Comparison of ENCODE assay signal across 7 cellular contexts in genomic region chr10:30522661-30523078, GRCh38.
DNase-seq lines count a peak whose midpoint lies in the region; ATAC-seq, FAIRE-seq and TF ChIP-seq lines count a peak whose summit lies in the region.
"Not testable (repeated sequence)": the region's sequence is repeated elsewhere in the genome, so short reads cannot be mapped to it uniquely, and the experiment has no call there.

No MANE protein-coding gene starts in this region.

- DNase-seq in Calu3 = peak; percentile 80
- peak; percentile 0 for DNase-seq in NCI-H82 (lab: John Stamatoyannopoulos, UW)
- DNase-seq in K562 (ENCODE audit: extremely low read depth in 1 of 4, low spot score in 3 of 4) = not testable (repeated sequence)
- DNase-seq in epithelial cell of esophagus (ENCODE audit: low read depth) = peak; percentile 72
- DNase-seq in progenitor cell of endocrine pancreas (ENCODE audit: low spot score, unreplicated experiment) = peak; percentile 37

- WGBS in K562 (ENCODE audit: insufficient coverage, low coverage, missing lambda C conversion rate) = 33% methylated on average over 8 of the region's 8 CpGs
- WGBS in liver = 24% methylated on average over 8 of the region's 8 CpGs

- FAIRE-seq in K562 (lab: Jason Lieb, UNC) = not testable (repeated sequence)

- ATAC-seq in K562 = not testable (repeated sequence)

- H3K9ac ChIP-seq in K562 (ENCODE audit: insufficient read depth in 1 of 2, low read depth in 2 of 2, low read length in 2 of 2); liver (ENCODE audit: low read depth in 1 of 2, low read length in 2 of 2): not testable (repeated sequence)

- not testable (repeated sequence) for H3K4me1 ChIP-seq in K562 (replicated peaks in 1 of 2; ENCODE audit: control insufficient read depth in 2 of 2, insufficient read depth in 2 of 2, low read length in 2 of 2); liver (ENCODE audit: control insufficient read depth in 4 of 4, insufficient read depth in 4 of 4, low read length in 3 of 4)

- H2AFZ ChIP-seq in K562 (ENCODE audit: low read depth, low read length) = not testable (repeated sequence)

- H3K27ac ChIP-seq in K562 (ENCODE audit: extremely low read depth, low read depth, low read length); liver (ENCODE audit: low read depth in 1 of 2, low read length in 2 of 2): not testable (repeated sequence)

- H3K27me3 Mint-ChIP-seq in Calu3 (ENCODE audit: unreplicated experiment); IgD-negative memory B cell; progenitor cell of endocrine pancreas: not testable (repeated sequence)

- H3K27me3 ChIP-seq in K562 (ENCODE audit: control insufficient read depth in 2 of 2, insufficient read depth in 2 of 2, low read length in 2 of 2); liver (ENCODE audit: control insufficient read depth in 4 of 4, insufficient read depth in 4 of 4, low read length in 3 of 4): not testable (repeated sequence)

- not testable (repeated sequence) for H3K36me3 ChIP-seq in K562 (ENCODE audit: control insufficient read depth, insufficient read depth, low read length); liver (ENCODE audit: control insufficient read depth in 4 of 4, insufficient read depth in 3 of 4, low read depth in 1 of 4, low read length in 3 of 4)

- H3K9me3 Mint-ChIP-seq in Calu3 (ENCODE audit: low read depth, unreplicated experiment); IgD-negative memory B cell: not testable (repeated sequence)
- peaks cover 11% of the 10 kb centered on the region for H3K9me3 Mint-ChIP-seq in progenitor cell of endocrine pancreas (ENCODE audit: low read depth)

- peaks cover 11% of the 10 kb centered on the region for H3K36me3 Mint-ChIP-seq in Calu3 (ENCODE audit: insufficient read depth, unreplicated experiment)
- H3K36me3 Mint-ChIP-seq in IgD-negative memory B cell; progenitor cell of endocrine pancreas (ENCODE audit: insufficient read depth): not testable (repeated sequence)

- H3K4me1 Mint-ChIP-seq in Calu3 (ENCODE audit: low read depth, unreplicated experiment) = peaks cover 25% of the 10 kb centered on the region
- peaks cover 6 to 28% (median 10%) of the 10 kb centered on the region in 3 donors for H3K4me1 Mint-ChIP-seq in IgD-negative memory B cell
- peaks cover 23% of the 10 kb centered on the region for H3K4me1 Mint-ChIP-seq in progenitor cell of endocrine pancreas (ENCODE audit: low read depth)

- H3K27ac Mint-ChIP-seq in Calu3 (ENCODE audit: unreplicated experiment) = peak overlapping the region; percentile 78
- peak overlapping the region in 2 of 3 donors; percentile 73 to 85 for H3K27ac Mint-ChIP-seq in IgD-negative memory B cell
- peak overlapping the region; percentile 92 for H3K27ac Mint-ChIP-seq in progenitor cell of endocrine pancreas

- CTCF ChIA-PET in Calu3 (lab: Charles Lee) = interaction anchor here (0.7 kb wide), 1 partner anchor 108 kb away, joined by 3 read pairs; no protein-coding TSS in a partner anchor
- CTCF ChIA-PET in K562 (lab: Yijun Ruan, JAX; ENCODE audit: low intra/inter-chr PET ratio) = not testable (repeated sequence)

- TF ChIP-seq EP300 in K562 (IDR thresholded peaks at IDR 0.05; ENCODE audit: low read length) = not testable (repeated sequence)

- TF ChIP-seq RAD21 in K562 (CRISPR knock-in tag; conservative IDR thresholded peaks at IDR 0.05 in 1 of 2, IDR thresholded peaks at IDR 0.05 in 1 of 2); liver (IDR thresholded peaks at IDR 0.05): not testable (repeated sequence)

- in situ Hi-C loops in K562 (cut with MboI) = not testable (repeated sequence)

- H3K4me3 Mint-ChIP-seq in Calu3 (ENCODE audit: low read depth, unreplicated experiment) = not testable (repeated sequence)
- H3K4me3 Mint-ChIP-seq in IgD-negative memory B cell (peak overlapping the region in 1 of 4 donors; percentile 45), progenitor cell of endocrine pancreas (ENCODE audit: low read depth) (peak overlapping the region; percentile 12)

- not testable (repeated sequence) for TF ChIP-seq POLR2A in K562 (conservative IDR thresholded peaks at IDR 0.05)

- H4K20me1 ChIP-seq in K562 (replicated peaks; ENCODE audit: control insufficient read depth, insufficient read depth, low read length) = not testable (repeated sequence)

- not testable (repeated sequence) for H3K4me2 ChIP-seq in K562 (ENCODE audit: insufficient read depth, low read length)

- intact Hi-C loops in Calu3 (cut with micrococcal nuclease; ENCODE audit: unreplicated experiment); K562 (cut with micrococcal nuclease): not testable (repeated sequence)

- POLR2A ChIA-PET in K562 (lab: Yijun Ruan, JAX) = not testable (repeated sequence)

- H3K79me2 ChIP-seq in K562 (ENCODE audit: control insufficient read depth, insufficient read depth, low read length) = not testable (repeated sequence)

- not testable (repeated sequence) for H3K9me3 ChIP-seq in K562 (replicated peaks; ENCODE audit: control insufficient read depth, insufficient read depth, low read depth, low read length); liver (ENCODE audit: control insufficient read depth in 4 of 4, low read length in 3 of 4)

- not testable (repeated sequence) for H3K4me3 ChIP-seq in K562; epithelial cell of esophagus (ENCODE audit: low read length); liver (ENCODE audit: low read depth in 1 of 3, low read length in 3 of 3)

- not testable (repeated sequence) for BruUV-seq in Calu3 (replicated peaks; lab: Mats Ljungman, UMichigan); K562 (replicated peaks; lab: Mats Ljungman, UMichigan)

- H3K9me1 ChIP-seq in K562 (ENCODE audit: control insufficient read depth, insufficient read depth, low read length) = not testable (repeated sequence)

- not testable (repeated sequence) for TF ChIP-seq CTCF in Calu3 (IDR thresholded peaks at IDR 0.05; ENCODE audit: unreplicated experiment); epithelial cell of esophagus (IDR thresholded peaks at IDR 0.05; ENCODE audit: insufficient read depth, low read depth, low read length, missing control alignments); liver (IDR thresholded peaks at IDR 0.05; ENCODE audit: low read depth, low read length, missing input control); progenitor cell of endocrine pancreas (IDR thresholded peaks at IDR 0.05; ENCODE audit: unreplicated experiment)
- TF ChIP-seq CTCF in K562 (IDR thresholded peaks at IDR 0.05 in 2 of 3, conservative IDR thresholded peaks at IDR 0.05 in 1 of 3; ENCODE audit: insufficient read depth in 2 of 3, low read depth in 1 of 3, low read length in 3 of 3) = peak in 1 of 3 experiments; percentile 9; a peak in 1 of 6 replicates

TF ChIP-seq in K562, 482 proteins besides CTCF, POLR2A, EP300 and RAD21:
- TF ChIP-seq CBX3 (IDR thresholded peaks at IDR 0.05; ENCODE audit: borderline replicate concordance in 1 of 2, low read length in 2 of 2) (0 out of 3 replicates have a peak, but pooled peaks of 1 of the 2 experiments have one; percentile 29), ESRRA (IDR thresholded peaks at IDR 0.05; ENCODE audit: borderline replicate concordance, low read depth) (peak; percentile 85)
TF ChIP-seq in K562: peak in this region for 2; not testable (repeated sequence) for 480.

TF ChIP-seq in liver, 16 proteins besides CTCF, POLR2A, EP300 and RAD21:
- peak; percentile 84 for TF ChIP-seq NR2F2 (IDR thresholded peaks at IDR 0.05)
- peak in 1 of 2 donors; percentile 12 for TF ChIP-seq HNF4A (conservative IDR thresholded peaks at IDR 0.05)
- peak; percentile 54 to 71 for TF ChIP-seq RXRA (IDR thresholded peaks at IDR 0.05)
